In genomic region chr13:51451134-51451466, GRCh38 we compare ENCODE assay signal across 8 cellular contexts. TPM values are rescaled to one million over a fixed set of nuclear protein-coding genes. Genes with fewer than 3 reads are reported as not detected.
DNase-seq lines count a peak whose midpoint lies in the region; ATAC-seq and TF ChIP-seq lines count a peak whose summit lies in the region.

No MANE protein-coding gene starts in this region.

- intact Hi-C loops in aorta (cut with DNase I): loop anchor here (5.0 kb wide), 2 partner anchors 281 to 351 kb away; partner anchors contain the start of gene DHRS12 (in 1 of the 2)

- no peaks in the 10 kb centered on the region for H3K36me3 ChIP-seq in aorta (ENCODE audit: control insufficient read depth in 1 of 2, insufficient read depth in 2 of 2, low read length in 1 of 2)

- peak overlapping the region; percentile 73 to 93 for H3K4me3 ChIP-seq in cardiac fibroblast (replicated peaks in 1 of 2; ENCODE audit: low read depth in 2 of 2, low read length in 2 of 2)
- peak overlapping the region; percentile 79 to 100 for H3K4me3 ChIP-seq in aorta (ENCODE audit: low read length in 2 of 2)

- H3K27me3 Mint-ChIP-seq in stimulated activated naive CD8-positive, alpha-beta T cell treated with anti-CD3 and anti-CD28 coated beads, Interleukin-15, Interleukin-2, amounts not matched to agents 100 ng/mL and 50 ng/mL, for 24 hours: no peaks in the 10 kb centered on the region

- peaks cover 3% of the 10 kb centered on the region for H3K9me3 Mint-ChIP-seq in stimulated activated naive CD8-positive, alpha-beta T cell treated with anti-CD3 and anti-CD28 coated beads, Interleukin-15, Interleukin-2, amounts not matched to agents 100 ng/mL and 50 ng/mL, for 24 hours

- H3K4me1 ChIP-seq in aorta (ENCODE audit: control insufficient read depth in 1 of 2, insufficient read depth in 2 of 2, low read length in 2 of 2): peaks cover 0 to 3% of the 10 kb centered on the region in 2 donors

- no peak for TF ChIP-seq CTCF in cardiac fibroblast (IDR thresholded peaks at IDR 0.05; ENCODE audit: low read depth, low read length)

- peaks cover 50% of the 10 kb centered on the region for H3K4me1 Mint-ChIP-seq in stimulated activated naive CD8-positive, alpha-beta T cell treated with anti-CD3 and anti-CD28 coated beads, Interleukin-15, Interleukin-2, amounts not matched to agents 100 ng/mL and 50 ng/mL, for 24 hours (ENCODE audit: low read depth)

- no peak for ATAC-seq in stimulated activated naive CD8-positive, alpha-beta T cell treated with anti-CD3 and anti-CD28 coated beads, Interleukin-15, Interleukin-2, amounts not matched to agents 100 U/mL and 50 U/mL, for 24 hours
- ATAC-seq in aorta (ENCODE audit: low FRiP score) (no peak), HG03045 (IDR thresholded peaks at IDR 0.05; ENCODE audit: unreplicated experiment) (no peak), HG02938 (IDR thresholded peaks at IDR 0.05; ENCODE audit: unreplicated experiment) (no peak), HG03175 (IDR thresholded peaks at IDR 0.05; ENCODE audit: unreplicated experiment) (no peak)

- no peak for DNase-seq in stimulated activated naive CD8-positive, alpha-beta T cell treated with anti-CD3 and anti-CD28 coated beads, Interleukin-15, Interleukin-2, amounts not matched to agents 100 U/mL and 50 U/mL, for 24 hours
- DNase-seq in cardiac fibroblast (ENCODE audit: low read depth in 2 of 2) (no peak), midbrain (lab: John Stamatoyannopoulos, UW) (peak; percentile 70), aorta (no peak)

- peaks cover 57% of the 10 kb centered on the region for H3K36me3 Mint-ChIP-seq in stimulated activated naive CD8-positive, alpha-beta T cell treated with anti-CD3 and anti-CD28 coated beads, Interleukin-15, Interleukin-2, amounts not matched to agents 100 ng/mL and 50 ng/mL, for 24 hours (ENCODE audit: low read depth)

- 0 to 1% methylated on average over 5 of the region's 5 CpGs for WGBS in aorta, 2 donors

- H3K27ac ChIP-seq in aorta (ENCODE audit: low read depth in 1 of 2, low read length in 2 of 2): peak overlapping the region; percentile 25 to 88

- no peaks in the 10 kb centered on the region for H3K9me3 ChIP-seq in aorta (ENCODE audit: control insufficient read depth, low read length)

- peak overlapping the region; percentile 93 for H3K4me3 Mint-ChIP-seq in stimulated activated naive CD8-positive, alpha-beta T cell treated with anti-CD3 and anti-CD28 coated beads, Interleukin-15, Interleukin-2, amounts not matched to agents 100 ng/mL and 50 ng/mL, for 24 hours

- peaks cover 0 to 2% of the 10 kb centered on the region in 2 donors for H3K27me3 ChIP-seq in aorta (ENCODE audit: control insufficient read depth in 1 of 2, insufficient read depth in 2 of 2, low read length in 1 of 2)

- H3K27ac Mint-ChIP-seq in stimulated activated naive CD8-positive, alpha-beta T cell treated with anti-CD3 and anti-CD28 coated beads, Interleukin-15, Interleukin-2, amounts not matched to agents 100 ng/mL and 50 ng/mL, for 24 hours: peak overlapping the region; percentile 83

RNA-seq across cellular contexts. Expression of gene INTS6, which starts 1.7 kb away (rescaled TPM):
- total RNA-seq in aorta: 10 to 100 TPM; 38.1 to 51.6 TPM
- polyA plus RNA-seq in aorta: 10 to 100 TPM in 1 of 2 donors, 1 to 10 TPM in 1; 9.8 to 12.2 TPM
